In the genomic region with DNA sequence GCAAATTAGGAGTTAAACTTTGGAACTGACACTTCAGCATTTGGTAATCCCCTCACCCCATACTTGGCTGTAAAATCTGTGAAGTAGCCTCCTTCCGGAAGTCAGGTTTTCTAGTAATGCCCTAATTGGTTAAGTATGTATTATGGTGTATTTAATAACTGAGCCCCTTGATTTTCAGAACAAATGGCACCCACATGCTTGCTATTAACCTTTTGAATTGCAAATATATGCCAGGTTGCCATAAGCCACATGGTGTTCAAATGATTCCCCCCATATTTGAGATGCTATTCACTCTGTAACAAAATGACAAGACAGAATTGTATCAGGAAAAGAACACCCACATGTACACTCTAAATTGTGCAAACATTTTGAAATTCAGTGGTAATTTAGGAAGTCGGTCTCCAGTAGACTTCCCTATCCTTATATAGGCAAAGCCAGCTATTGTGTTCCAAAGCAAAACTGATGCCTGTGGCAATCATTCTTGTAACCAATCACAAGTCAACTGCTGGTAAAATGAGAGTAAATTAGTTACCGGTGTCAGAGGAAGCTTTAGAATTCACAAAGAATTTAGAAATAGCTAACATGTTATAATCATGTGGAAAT, we compare ENCODE assay signal across 22 cellular contexts.
"Had no signal": no experiment of that assay in that cellular context is flagged by ENCODE, and none has a peak within 500 bp of the region (broad histone marks: within the 10 kb centered on the region; RNA-seq: fewer than 3 reads in every experiment).

No MANE protein-coding gene starts in this region.

- H3K4me3 ChIP-seq: adrenal gland, ascending aorta, heart left ventricle, lower lobe of right lung, stomach, upper lobe of left lung had no signal

- H3K9me3 ChIP-seq: adrenal gland, ascending aorta, heart left ventricle, lower lobe of right lung, stomach, upper lobe of left lung had no signal

- H3K27ac ChIP-seq: adrenal gland, ascending aorta, brain microvascular endothelial cell, heart left ventricle, lower lobe of right lung, stomach, upper lobe of left lung had no signal

- DNase-seq: activated CD4-positive, alpha-beta T cell treated with anti-CD3 and anti-CD28 coated beads for 36 hours; activated CD4-positive, alpha-beta T cell treated with anti-CD3 and anti-CD28 coated beads, Interleukin-2, amount 50 U/mL, for 4 hours; activated CD8-positive, alpha-beta memory T cell treated with anti-CD3 and anti-CD28 coated beads for 24 hours; activated CD8-positive, alpha-beta memory T cell treated with anti-CD3 and anti-CD28 coated beads, Interleukin-2, amount 50 U/mL, for 4 hours; activated naive CD4-positive, alpha-beta T cell; activated T-cell treated with anti-CD3 and anti-CD28 coated beads, Interleukin-2, amount 50 U/mL, for 24 hours; adrenal gland; brain microvascular endothelial cell; caudate nucleus; effector CD4-positive, alpha-beta T cell; heart left ventricle; kidney; lower lobe of right lung; naive B cell; posterior cingulate gyrus; small intestine; stimulated activated CD4-positive, alpha-beta T cell treated with anti-CD3 and anti-CD28 coated beads, Interleukin-2, amount 100 ng/mL, for 24 hours; stomach; upper lobe of left lung had no signal

- H3K4me1 ChIP-seq: adrenal gland, ascending aorta, heart left ventricle, lower lobe of right lung, stomach, upper lobe of left lung had no signal

- FAIRE-seq: endometrium, kidney, small intestine, TTC549 had no signal

- H3K27me3 ChIP-seq: adrenal gland, ascending aorta, brain microvascular endothelial cell, heart left ventricle, stomach, upper lobe of left lung had no signal

- H3K36me3 ChIP-seq: adrenal gland, ascending aorta, brain microvascular endothelial cell, heart left ventricle, lower lobe of right lung, stomach, upper lobe of left lung had no signal
